1 cellular context compared by ENCODE assay signal in the genomic region with DNA sequence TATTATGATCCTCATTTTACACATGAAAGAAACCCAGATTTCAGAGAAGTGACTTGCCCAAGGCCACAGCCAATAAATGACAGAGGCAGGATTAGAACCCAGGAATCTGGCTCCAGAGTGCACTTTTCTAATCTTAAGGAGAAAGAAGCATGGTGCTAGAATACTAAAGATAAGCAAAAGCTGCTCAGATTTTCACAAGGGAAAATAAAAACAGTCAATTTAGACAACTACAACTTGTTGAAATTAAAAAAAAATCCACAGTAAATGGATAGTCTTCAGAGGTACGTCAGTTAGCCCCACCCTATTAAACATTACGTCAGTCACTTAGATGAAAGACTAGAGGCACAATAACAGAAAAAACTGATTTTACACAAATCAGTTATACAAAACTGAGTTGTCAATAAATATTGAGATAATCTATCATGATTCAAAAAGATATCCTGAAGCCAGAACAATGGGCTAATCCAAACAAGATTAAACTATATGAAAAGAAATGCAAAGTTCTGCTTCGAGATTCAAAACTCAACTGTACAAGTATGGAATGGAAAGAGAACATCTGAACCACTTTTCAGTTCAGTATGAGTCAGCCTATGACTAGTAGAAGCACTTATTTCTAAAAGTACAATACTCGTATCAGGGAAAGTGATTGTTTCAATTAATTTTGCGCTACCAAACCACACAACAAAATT.
A peak's percentile ranks its signal among the peaks of the same experiment; 100 is the strongest.
TF ChIP-seq lines count a peak whose summit lies in the region.

No MANE protein-coding gene starts in this region.

TF ChIP-seq in HEK293, 187 proteins besides CTCF, POLR2A, EP300 and RAD21 (continued from another document):
- TF ChIP-seq, protein P1, sequence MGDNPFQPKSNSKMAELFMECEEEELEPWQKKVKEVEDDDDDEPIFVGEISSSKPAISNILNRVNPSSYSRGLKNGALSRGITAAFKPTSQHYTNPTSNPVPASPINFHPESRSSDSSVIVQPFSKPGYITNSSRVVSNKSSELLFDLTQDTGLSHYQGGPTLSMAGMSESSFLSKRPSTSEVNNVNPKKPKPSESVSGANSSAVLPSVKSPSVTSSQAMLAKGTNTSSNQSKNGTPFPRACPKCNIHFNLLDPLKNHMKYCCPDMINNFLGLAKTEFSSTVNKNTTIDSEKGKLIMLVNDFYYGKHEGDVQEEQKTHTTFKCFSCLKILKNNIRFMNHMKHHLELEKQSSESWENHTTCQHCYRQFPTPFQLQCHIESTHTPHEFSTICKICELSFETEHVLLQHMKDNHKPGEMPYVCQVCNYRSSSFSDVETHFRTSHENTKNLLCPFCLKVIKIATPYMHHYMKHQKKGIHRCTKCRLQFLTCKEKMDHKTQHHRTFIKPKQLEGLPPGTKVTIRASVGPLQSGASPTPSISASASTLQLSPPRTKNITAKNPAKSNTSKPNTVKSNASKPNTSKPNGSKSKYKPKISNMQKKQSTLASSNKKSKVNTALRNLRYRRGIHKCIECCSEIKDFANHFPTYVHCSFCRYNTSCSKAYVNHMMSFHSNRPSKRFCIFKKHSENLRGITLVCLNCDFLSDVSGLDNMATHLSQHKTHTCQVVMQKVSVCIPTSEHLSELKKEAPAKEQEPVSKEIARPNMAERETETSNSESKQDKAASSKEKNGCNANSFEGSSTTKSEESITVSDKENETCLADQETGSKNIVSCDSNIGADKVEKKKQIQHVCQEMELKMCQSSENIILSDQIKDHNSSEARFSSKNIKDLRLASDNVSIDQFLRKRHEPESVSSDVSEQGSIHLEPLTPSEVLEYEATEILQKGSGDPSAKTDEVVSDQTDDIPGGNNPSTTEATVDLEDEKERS (tag by site-specific recombination; IDR thresholded peaks at IDR 0.05) = no peak
- TF ChIP-seq ZNF366 (tag by site-specific recombination; conservative IDR thresholded peaks at IDR 0.05) (peak; percentile 77), BCL11A (tag by site-specific recombination; IDR thresholded peaks at IDR 0.05; ENCODE audit: low read depth) (no peak), KLF9 (tag by site-specific recombination; IDR thresholded peaks at IDR 0.05; ENCODE audit: low read depth) (no peak), ZNF148 (tag by site-specific recombination; IDR thresholded peaks at IDR 0.05; ENCODE audit: borderline replicate concordance) (no peak), ZIC2 (tag by site-specific recombination; IDR thresholded peaks at IDR 0.05) (no peak), ZNF239 (tag by site-specific recombination; IDR thresholded peaks at IDR 0.05) (no peak), ZNF175 (tag by site-specific recombination; IDR thresholded peaks at IDR 0.05) (no peak), ZNF629 (tag by site-specific recombination; IDR thresholded peaks at IDR 0.05) (peak; percentile 87), ZNF596 (tag by site-specific recombination; IDR thresholded peaks at IDR 0.05) (no peak), ZNF292 (tag by site-specific recombination; IDR thresholded peaks at IDR 0.05; ENCODE audit: borderline replicate concordance, low read depth) (no peak), SALL2 (tag by site-specific recombination; IDR thresholded peaks at IDR 0.05; ENCODE audit: borderline replicate concordance) (no peak), ZNF510 (tag by site-specific recombination; IDR thresholded peaks at IDR 0.05; ENCODE audit: insufficient replicate concordance) (no peak), ZNF670 (tag by site-specific recombination; IDR thresholded peaks at IDR 0.05; ENCODE audit: low read depth) (no peak), SP7 (tag by site-specific recombination; IDR thresholded peaks at IDR 0.05) (peak; percentile 28; the same call in 1 of the 2 replicates), ZNF600 (tag by site-specific recombination; IDR thresholded peaks at IDR 0.05) (peak; percentile 70)
- TF ChIP-seq, protein P2, sequence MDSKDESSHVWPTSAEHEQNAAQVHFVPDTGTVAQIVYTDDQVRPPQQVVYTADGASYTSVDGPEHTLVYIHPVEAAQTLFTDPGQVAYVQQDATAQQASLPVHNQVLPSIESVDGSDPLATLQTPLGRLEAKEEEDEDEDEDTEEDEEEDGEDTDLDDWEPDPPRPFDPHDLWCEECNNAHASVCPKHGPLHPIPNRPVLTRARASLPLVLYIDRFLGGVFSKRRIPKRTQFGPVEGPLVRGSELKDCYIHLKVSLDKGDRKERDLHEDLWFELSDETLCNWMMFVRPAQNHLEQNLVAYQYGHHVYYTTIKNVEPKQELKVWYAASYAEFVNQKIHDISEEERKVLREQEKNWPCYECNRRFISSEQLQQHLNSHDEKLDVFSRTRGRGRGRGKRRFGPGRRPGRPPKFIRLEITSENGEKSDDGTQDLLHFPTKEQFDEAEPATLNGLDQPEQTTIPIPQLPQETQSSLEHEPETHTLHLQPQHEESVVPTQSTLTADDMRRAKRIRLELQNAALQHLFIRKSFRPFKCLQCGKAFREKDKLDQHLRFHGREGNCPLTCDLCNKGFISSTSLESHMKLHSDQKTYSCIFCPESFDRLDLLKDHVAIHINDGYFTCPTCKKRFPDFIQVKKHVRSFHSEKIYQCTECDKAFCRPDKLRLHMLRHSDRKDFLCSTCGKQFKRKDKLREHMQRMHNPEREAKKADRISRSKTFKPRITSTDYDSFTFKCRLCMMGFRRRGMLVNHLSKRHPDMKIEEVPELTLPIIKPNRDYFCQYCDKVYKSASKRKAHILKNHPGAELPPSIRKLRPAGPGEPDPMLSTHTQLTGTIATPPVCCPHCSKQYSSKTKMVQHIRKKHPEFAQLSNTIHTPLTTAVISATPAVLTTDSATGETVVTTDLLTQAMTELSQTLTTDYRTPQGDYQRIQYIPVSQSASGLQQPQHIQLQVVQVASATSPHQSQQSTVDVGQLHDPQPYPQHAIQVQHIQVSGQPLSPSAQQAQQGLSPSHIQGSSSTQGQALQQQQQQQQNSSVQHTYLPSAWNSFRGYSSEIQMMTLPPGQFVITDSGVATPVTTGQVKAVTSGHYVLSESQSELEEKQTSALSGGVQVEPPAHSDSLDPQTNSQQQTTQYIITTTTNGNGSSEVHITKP (tag by site-specific recombination; IDR thresholded peaks at IDR 0.05) = 0 out of 2 replicates have a peak, but pooled peaks have one; percentile 36
- TF ChIP-seq, protein P3, sequence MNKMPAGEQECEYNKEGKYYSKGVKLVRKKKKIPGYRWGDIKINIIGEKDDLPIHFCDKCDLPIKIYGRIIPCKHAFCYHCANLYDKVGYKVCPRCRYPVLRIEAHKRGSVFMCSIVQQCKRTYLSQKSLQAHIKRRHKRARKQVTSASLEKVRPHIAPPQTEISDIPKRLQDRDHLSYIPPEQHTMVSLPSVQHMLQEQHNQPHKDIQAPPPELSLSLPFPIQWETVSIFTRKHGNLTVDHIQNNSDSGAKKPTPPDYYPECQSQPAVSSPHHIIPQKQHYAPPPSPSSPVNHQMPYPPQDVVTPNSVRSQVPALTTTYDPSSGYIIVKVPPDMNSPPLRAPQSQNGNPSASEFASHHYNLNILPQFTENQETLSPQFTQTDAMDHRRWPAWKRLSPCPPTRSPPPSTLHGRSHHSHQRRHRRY (tag by site-specific recombination; IDR thresholded peaks at IDR 0.05) = no peak
